In the genomic region with DNA sequence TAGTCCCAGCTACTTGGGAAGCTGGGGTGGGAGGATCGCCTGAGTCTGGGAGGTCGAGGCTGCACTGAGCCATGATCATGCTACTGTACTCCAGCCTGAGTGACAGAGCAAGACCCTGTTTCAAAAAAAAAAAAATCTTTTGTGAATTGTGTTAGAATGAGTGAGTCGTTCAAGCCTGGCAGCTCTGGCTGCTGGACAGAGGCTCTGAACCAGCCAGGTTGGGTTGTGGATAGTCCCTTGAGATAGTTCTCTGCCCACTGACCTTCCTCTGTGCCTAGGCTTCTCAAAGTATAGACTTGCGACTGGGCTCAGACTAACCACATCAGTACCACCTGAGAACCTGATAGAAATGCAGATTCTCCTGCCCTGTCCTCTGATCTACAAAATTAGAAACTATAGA, we compare ENCODE assay signal across 18 cellular contexts.
"Had no signal": no experiment of that assay in that cellular context is flagged by ENCODE, and none has a peak within 500 bp of the region (broad histone marks: within the 10 kb centered on the region; RNA-seq: fewer than 3 reads in every experiment).

No MANE protein-coding gene starts in this region.

- DNase-seq: activated CD4-positive, alpha-beta T cell treated with anti-CD3 and anti-CD28 coated beads, Interleukin-2, amount 50 U/mL, for 4 hours; activated CD8-positive, alpha-beta memory T cell treated with anti-CD3 and anti-CD28 coated beads for 24 hours; activated gamma-delta T cell treated with Interleukin-2 at 50 U/mL for 16 hours; activated naive CD8-positive, alpha-beta T cell treated with anti-CD3 and anti-CD28 coated beads, Interleukin-2, amount 10 ng/mL, durations not matched to agents 7 days and 5 days; amniotic stem cell; esophagus squamous epithelium; gastrocnemius medialis; hippocampal formation; kidney glomerular epithelial cell; left lung; naive thymus-derived CD4-positive, alpha-beta T cell; spleen; stimulated activated CD4-positive, alpha-beta T cell treated with anti-CD3 and anti-CD28 coated beads, Interleukin-4, amount 100 ng/mL, for 1 hour; stimulated activated naive CD4-positive, alpha-beta T cell had no signal

- H3K27me3 ChIP-seq: esophagus squamous epithelium, gastrocnemius medialis, left lung, spleen had no signal

- H3K27ac Mint-ChIP-seq: activated naive CD8-positive, alpha-beta T cell treated with anti-CD3 and anti-CD28 coated beads, Interleukin-2, amount 10 ng/mL, durations not matched to agents 7 days and 5 days; WTC11 had no signal

- H3K9me3 Mint-ChIP-seq: activated naive CD8-positive, alpha-beta T cell treated with anti-CD3 and anti-CD28 coated beads, Interleukin-2, amount 10 ng/mL, durations not matched to agents 7 days and 5 days; naive thymus-derived CD4-positive, alpha-beta T cell; WTC11 had no signal

- H3K4me3 ChIP-seq: coronary artery, esophagus squamous epithelium, gastrocnemius medialis, left lung, lung, prostate gland, spleen had no signal

- ATAC-seq: gastrocnemius medialis; left lung; naive thymus-derived CD4-positive, alpha-beta T cell; WTC11 had no signal

- H3K36me3 Mint-ChIP-seq: activated naive CD8-positive, alpha-beta T cell treated with anti-CD3 and anti-CD28 coated beads, Interleukin-2, amount 10 ng/mL, durations not matched to agents 7 days and 5 days; naive thymus-derived CD4-positive, alpha-beta T cell; WTC11 had no signal

- H3K27ac ChIP-seq: coronary artery, esophagus squamous epithelium, gastrocnemius medialis, left lung, prostate gland, spleen had no signal

- H3K36me3 ChIP-seq: esophagus squamous epithelium, gastrocnemius medialis, left lung, prostate gland, spleen had no signal

- H3K4me3 Mint-ChIP-seq: activated naive CD8-positive, alpha-beta T cell treated with anti-CD3 and anti-CD28 coated beads, Interleukin-2, amount 10 ng/mL, durations not matched to agents 7 days and 5 days; WTC11 had no signal

- H3K9me3 ChIP-seq: esophagus squamous epithelium, gastrocnemius medialis, left lung, prostate gland, spleen had no signal
